ENCODE assay signal across 11 cellular contexts in genomic region chr18:58578321-58578720, GRCh38. TPM values are rescaled to one million over a fixed set of nuclear protein-coding genes. Genes with fewer than 3 reads are reported as not detected.
A peak's percentile ranks its signal among the peaks of the same experiment; 100 is the strongest.
DNase-seq lines count a peak whose midpoint lies in the region; ATAC-seq and TF ChIP-seq lines count a peak whose summit lies in the region.
"Had no signal": no experiment of that assay in that cellular context is flagged by ENCODE, and none has a peak within 500 bp of the region (broad histone marks: within the 10 kb centered on the region; RNA-seq: fewer than 3 reads in every experiment).

No MANE protein-coding gene starts in this region.

- H3K9me3 Mint-ChIP-seq in chondrocyte (ENCODE audit: low read depth), result no peaks in the 10 kb centered on the region
- no peaks in the 10 kb centered on the region for H3K9me3 Mint-ChIP-seq in naive thymus-derived CD8-positive, alpha-beta T cell
- H3K9me3 Mint-ChIP-seq: dendritic cell treated with granulocyte-macrophage colony-stimulating factor and Interleukin-4, amounts not matched to agents 40 ng/mL and 50 ng/mL, for 4 days had no signal

- H3K4me3 ChIP-seq in adrenal gland, result no peak overlapping the region
- H3K4me3 ChIP-seq in effector memory CD4-positive, alpha-beta T cell (ENCODE audit: insufficient read depth, low read depth, low read length, poor library complexity, severe bottlenecking), result no peak overlapping the region

- H3K27me3 ChIP-seq in adrenal gland, result no peaks in the 10 kb centered on the region
- no peaks in the 10 kb centered on the region for H3K27me3 ChIP-seq in effector memory CD4-positive, alpha-beta T cell (replicated peaks; ENCODE audit: control insufficient read depth, insufficient read depth, low read length, poor library complexity, severe bottlenecking)

- peaks cover 83% of the 10 kb centered on the region for H3K4me1 Mint-ChIP-seq in chondrocyte (ENCODE audit: low read depth)
- peaks cover 15 to 26% (median 19%) of the 10 kb centered on the region in 4 donors for H3K4me1 Mint-ChIP-seq in naive thymus-derived CD8-positive, alpha-beta T cell

- H3K4me3 Mint-ChIP-seq in chondrocyte (ENCODE audit: unreplicated experiment), result peak overlapping the region; percentile 76
- H3K4me3 Mint-ChIP-seq in naive thymus-derived CD8-positive, alpha-beta T cell, result peak overlapping the region in 6 of 10 donors; percentile 5 to 63 (median 39)
- H3K4me3 Mint-ChIP-seq: dendritic cell treated with granulocyte-macrophage colony-stimulating factor and Interleukin-4, amounts not matched to agents 40 ng/mL and 50 ng/mL, for 4 days had no signal

- no peaks in the 10 kb centered on the region for H3K27me3 Mint-ChIP-seq in chondrocyte (ENCODE audit: low read depth)
- peaks cover 0 to 4% (median 0%) of the 10 kb centered on the region in 5 donors for H3K27me3 Mint-ChIP-seq in naive thymus-derived CD8-positive, alpha-beta T cell

- no peak overlapping the region for H3K27ac ChIP-seq in adrenal gland
- no peak overlapping the region for H3K27ac ChIP-seq in effector memory CD4-positive, alpha-beta T cell (ENCODE audit: insufficient read depth, low read length, poor library complexity, severe bottlenecking)

- H3K27ac Mint-ChIP-seq in chondrocyte (ENCODE audit: unreplicated experiment), result peak overlapping the region; percentile 99
- peak overlapping the region in 5 of 10 donors; percentile 17 to 87 (median 58) for H3K27ac Mint-ChIP-seq in naive thymus-derived CD8-positive, alpha-beta T cell
- H3K27ac Mint-ChIP-seq: dendritic cell treated with granulocyte-macrophage colony-stimulating factor and Interleukin-4, amounts not matched to agents 40 ng/mL and 50 ng/mL, for 4 days had no signal

- no peak for TF ChIP-seq POLR2A in adrenal gland (IDR thresholded peaks at IDR 0.05)

- H3K36me3 Mint-ChIP-seq in chondrocyte (ENCODE audit: low read depth), result peaks cover 1% of the 10 kb centered on the region
- no peaks in the 10 kb centered on the region for H3K36me3 Mint-ChIP-seq in naive thymus-derived CD8-positive, alpha-beta T cell

- ATAC-seq in naive thymus-derived CD8-positive, alpha-beta T cell, result no peak
- no peak for ATAC-seq in GM18519 (IDR thresholded peaks at IDR 0.05; ENCODE audit: low FRiP score, unreplicated experiment)

- no peaks in the 10 kb centered on the region for H3K9me3 ChIP-seq in adrenal gland (replicated peaks in 1 of 3)
- H3K9me3 ChIP-seq in effector memory CD4-positive, alpha-beta T cell (ENCODE audit: control insufficient read depth, low read length), result no peaks in the 10 kb centered on the region

- TF ChIP-seq CTCF in chondrocyte (IDR thresholded peaks at IDR 0.05), result no peak
- TF ChIP-seq CTCF in adrenal gland (IDR thresholded peaks at IDR 0.05), result no peak

- POLR2A ChIA-PET in naive thymus-derived CD8-positive, alpha-beta T cell (lab: Charles Lee), result interaction anchor here (0.6 to 1.7 kb wide), 2 partner anchors 80 to 93 kb away, joined by 5 to 7 read pairs; partner anchors contain the start of gene MALT1

- WGBS in adrenal gland, 4 donors, result 24 to 54% (median 38%) methylated on average over 1 of the region's 1 CpG

- intact Hi-C loops in adrenal gland (cut with DNase I), result no loop called here

- DNase-seq in DMS 273 (lab: John Stamatoyannopoulos, UW; ENCODE audit: unreplicated experiment), result peak; percentile 87
- DNase-seq in NCI-H128 (lab: John Stamatoyannopoulos, UW; ENCODE audit: unreplicated experiment), result peak; percentile 6
- DNase-seq in chondrocyte (ENCODE audit: low spot score), result no peak
- peak in 1 of 10 donors; percentile 8 for DNase-seq in naive thymus-derived CD8-positive, alpha-beta T cell
- no peak for DNase-seq in adrenal gland
- DNase-seq in effector CD8-positive, alpha-beta T cell (lab: John Stamatoyannopoulos, UW), result no peak
- no peak for DNase-seq in effector memory CD4-positive, alpha-beta T cell
- DNase-seq: activated CD4-positive, alpha-beta T cell treated with anti-CD3 and anti-CD28 coated beads, Interleukin-2, amount 50 U/mL, for 1 hour; retina had no signal

- H3K36me3 ChIP-seq in adrenal gland (replicated peaks in 1 of 2), result no peaks in the 10 kb centered on the region
- H3K36me3 ChIP-seq in effector memory CD4-positive, alpha-beta T cell (ENCODE audit: control insufficient read depth, insufficient read depth, low read length), result no peaks in the 10 kb centered on the region

- no peaks in the 10 kb centered on the region for H3K4me1 ChIP-seq in adrenal gland (replicated peaks in 1 of 2)
- H3K4me1 ChIP-seq in effector memory CD4-positive, alpha-beta T cell (ENCODE audit: control insufficient read depth, insufficient read depth, low read length, poor library complexity, severe bottlenecking), result no peaks in the 10 kb centered on the region

RNA-seq across cellular contexts. Expression of gene ALPK2, which starts 50.6 kb away (rescaled TPM):
- total RNA-seq in chondrocyte, result 26.4 to 50.1 TPM (median 46.4 TPM) in 3 replicates
- under 1 TPM in 1 of 2 experiments, not detected in 1; 0.05 TPM for total RNA-seq in naive thymus-derived CD8-positive, alpha-beta T cell
- polyA plus RNA-seq in naive thymus-derived CD8-positive, alpha-beta T cell, result not detected
- under 1 TPM in 1 of 8 donors, not detected in 7; 0.07 TPM for total RNA-seq in adrenal gland
- polyA plus RNA-seq in adrenal gland, result under 1 TPM in 2 of 3 donors, not detected in 1; under 0.01 to 0.08 TPM

Comparison
In these comparisons a context has a peak if more than half of its experiments do, and no peak if none do; other contexts are left out.
1. DNase-seq: peak in DMS 273 (single experiment) and NCI-H128 (single experiment); none in chondrocyte (single experiment), adrenal gland (0 of 7), effector CD8-positive, alpha-beta T cell (single experiment) and effector memory CD4-positive, alpha-beta T cell (0 of 3).
2. RNA of gene ALPK2, which starts 50.6 kb away (total RNA-seq): 26.4 to 50.1 TPM in chondrocyte; 0.05 TPM in naive thymus-derived CD8-positive, alpha-beta T cell and 0.07 TPM in adrenal gland; every median in the first group is over 10 times any median in the second.